In genomic region chr17:45101883-45102811, GRCh38 we compare ENCODE assay signal across 11 cellular contexts. TPM values are rescaled to one million over a fixed set of nuclear protein-coding genes. Genes with fewer than 3 reads are reported as not detected.
DNase-seq lines count a peak whose midpoint lies in the region; ATAC-seq and TF ChIP-seq lines count a peak whose summit lies in the region.
"Had no signal": no experiment of that assay in that cellular context is flagged by ENCODE, and none has a peak within 500 bp of the region (broad histone marks: within the 10 kb centered on the region; RNA-seq: fewer than 3 reads in every experiment).

No MANE protein-coding gene starts in this region.

- TF ChIP-seq CTCF in psoas muscle (IDR thresholded peaks at IDR 0.05) (no peak), BE2C (IDR thresholded peaks at IDR 0.05; ENCODE audit: low read depth, low read length) (no peak)

- H3K36me3 ChIP-seq in psoas muscle (ENCODE audit: insufficient read depth in 1 of 2, low read depth in 1 of 2) (peaks cover 28 to 97% of the 10 kb centered on the region in 2 donors), BE2C (peaks cover 89% of the 10 kb centered on the region)

- intact Hi-C loops in psoas muscle (cut with DNase I) = no loop called here

- H3K4me1 ChIP-seq in psoas muscle (peaks cover 24% of the 10 kb centered on the region), BE2C (no peaks in the 10 kb centered on the region)

- 54 to 78% (median 56%) methylated on average over 12 of the region's 12 CpGs for WGBS in psoas muscle, 3 donors

- peak overlapping the region; percentile 18 for H3K27ac ChIP-seq in psoas muscle

- H3K9me3 ChIP-seq in psoas muscle = no peaks in the 10 kb centered on the region
- no peaks in the 10 kb centered on the region for H3K9me3 ChIP-seq in BE2C
- H3K9me3 ChIP-seq: mucosa of descending colon had no signal

- H3K4me3 ChIP-seq in psoas muscle = no peak overlapping the region
- H3K4me3 ChIP-seq in BE2C (ENCODE audit: low read depth, low read length) = no peak overlapping the region
- H3K4me3 ChIP-seq: mucosa of descending colon had no signal

- H3K27me3 ChIP-seq in psoas muscle (ENCODE audit: insufficient read depth in 3 of 3, low read length in 2 of 3) (no peaks in the 10 kb centered on the region), BE2C (no peaks in the 10 kb centered on the region)

- ATAC-seq in psoas muscle (no peak), GM18498 (IDR thresholded peaks at IDR 0.05; ENCODE audit: unreplicated experiment) (no peak)
- ATAC-seq: mucosa of descending colon had no signal

- DNase-seq in NCI-H226 (peak; percentile 65), epidermal melanocyte (ENCODE audit: insufficient read length, low spot score) (peak; percentile 87), psoas muscle (no peak), NCI-H2171 treated with DMSO at 0.1 percent for 48 hours (lab: John Stamatoyannopoulos, UW) (no peak), BE2C (no peak)
- DNase-seq: activated CD4-positive, CD25-positive, alpha-beta regulatory T cell treated with anti-CD3 and anti-CD28 coated beads, Interleukin-2, amount 50 U/mL, for 72 hours; DMS79 treated with DMSO at 0.1 percent for 48 hours; mucosa of descending colon; NCI-H187; stimulated activated CD4-positive, alpha-beta T cell treated with anti-CD3 and anti-CD28 coated beads, Interleukin-4, amount 100 ng/mL, for 4 hours had no signal

RNA-seq across cellular contexts. Expression of gene PLCD3, which starts 30.2 kb away (rescaled TPM):
- 100 to 1,000 TPM in 2 of 4 donors, 10 to 100 TPM in 2; 69.8 to 217 (median 122) TPM for total RNA-seq in psoas muscle
- 100 to 1,000 TPM in 2 of 3 donors, 10 to 100 TPM in 1; 57.0 to 171 (median 170) TPM for polyA plus RNA-seq in psoas muscle
- 99.9 TPM for polyA plus RNA-seq in BE2C (2012; ENCODE audit: insufficient read depth, insufficient read length, low read depth)

RNA-seq across cellular contexts. Expression of gene ACBD4, which starts 33.3 kb away (rescaled TPM):
- 1 to 10 TPM; 3.9 to 8.2 (median 5.1) TPM for total RNA-seq in psoas muscle
- polyA plus RNA-seq in psoas muscle = 1 to 10 TPM; 2.7 to 5.2 (median 4.4) TPM
- 3.1 TPM for polyA plus RNA-seq in BE2C (2012; ENCODE audit: insufficient read depth, insufficient read length, low read depth)

RNA-seq across cellular contexts. Expression of gene NMT1, which starts 41.0 kb away (rescaled TPM):
- 100 to 1,000 TPM in 2 of 4 donors, 10 to 100 TPM in 2; 73.3 to 164 (median 93.1) TPM for total RNA-seq in psoas muscle
- polyA plus RNA-seq in psoas muscle = 10 to 100 TPM; 58.0 to 79.7 (median 68.3) TPM
- 327 TPM for polyA plus RNA-seq in BE2C (2012; ENCODE audit: insufficient read depth, insufficient read length, low read depth)

RNA-seq across cellular contexts. Expression of gene HEXIM1, which starts 46.1 kb away (rescaled TPM):
- total RNA-seq in psoas muscle = 10 to 100 TPM; 21.3 to 52.2 (median 31.5) TPM
- 100 to 1,000 TPM in 1 of 3 donors, 10 to 100 TPM in 1, 1 to 10 TPM in 1; 9.5 to 127 (median 22.0) TPM for polyA plus RNA-seq in psoas muscle
- polyA plus RNA-seq in BE2C (2012; ENCODE audit: insufficient read depth, insufficient read length, low read depth) = 61.7 TPM

RNA-seq across cellular contexts. Expression of gene DCAKD, which starts 50.7 kb away (rescaled TPM):
- total RNA-seq in psoas muscle = 10 to 100 TPM in 3 of 4 donors, 1 to 10 TPM in 1; 6.9 to 13.5 (median 11.0) TPM
- polyA plus RNA-seq in psoas muscle = 10 to 100 TPM in 1 of 3 donors, 1 to 10 TPM in 2; 6.4 to 14.2 (median 8.4) TPM
- polyA plus RNA-seq in BE2C (2012; ENCODE audit: insufficient read depth, insufficient read length, low read depth) = 42.5 TPM

Comparison
In these comparisons a context has a peak if more than half of its experiments do, and no peak if none do; other contexts are left out.
1. DNase-seq: peak in NCI-H226 (single experiment) and epidermal melanocyte (single experiment); none in psoas muscle (0 of 2), NCI-H2171 treated with DMSO at 0.1 percent for 48 hours (single experiment) and BE2C (single experiment).